9 cellular contexts compared by ENCODE assay signal in the genomic region with DNA sequence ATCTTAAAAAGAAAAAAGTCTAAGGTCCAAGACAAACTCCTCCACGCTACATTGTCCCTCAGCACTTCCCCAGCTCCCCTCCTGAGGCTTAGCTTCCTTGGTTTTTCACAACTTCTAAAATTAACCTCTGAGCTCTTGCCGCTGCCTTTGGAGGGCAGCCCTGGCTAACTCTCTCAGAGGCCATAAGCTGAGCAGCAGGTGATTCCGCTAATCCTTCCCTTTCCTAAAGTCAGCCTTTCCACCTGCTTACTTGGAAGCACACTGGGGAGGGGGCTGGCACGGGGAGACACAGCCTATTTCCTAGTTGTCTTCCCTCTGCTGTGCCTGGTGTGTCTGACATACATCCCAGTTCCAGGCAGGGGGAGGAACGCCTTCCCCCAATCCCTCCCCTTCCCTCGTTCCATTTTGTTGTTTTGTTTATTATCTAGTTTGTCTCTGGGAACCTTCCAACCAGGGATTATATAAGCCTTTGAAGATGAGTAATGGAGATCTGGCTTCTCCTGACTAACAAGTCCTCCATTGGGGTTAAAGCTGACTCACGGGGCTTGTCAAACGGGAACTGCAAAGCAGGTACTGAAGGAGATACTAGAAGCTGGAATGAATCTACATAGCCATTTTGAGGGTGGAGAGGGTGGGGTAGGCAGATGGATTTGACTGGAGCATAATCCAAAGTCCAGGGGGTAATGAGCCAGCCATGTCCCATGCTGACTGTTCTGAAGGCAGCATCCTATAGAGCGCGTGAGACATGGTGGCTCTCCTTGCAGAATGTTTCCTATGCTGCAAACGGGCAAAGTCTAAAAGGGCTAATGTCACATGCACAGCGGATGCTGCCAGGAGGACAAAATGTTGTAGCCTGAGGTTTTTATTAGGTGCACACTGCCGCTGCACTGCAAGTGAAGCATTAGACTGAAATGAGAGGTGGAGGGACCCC.
DNase-seq lines count a peak whose midpoint lies in the region; TF ChIP-seq lines count a peak whose summit lies in the region.
"Had no signal": no experiment of that assay in that cellular context is flagged by ENCODE, and none has a peak within 500 bp of the region (broad histone marks: within the 10 kb centered on the region; RNA-seq: fewer than 3 reads in every experiment).

No MANE protein-coding gene starts in this region.

- intact Hi-C loops in Caco-2 (cut with micrococcal nuclease; ENCODE audit: unreplicated experiment): no loop called here
- intact Hi-C loops in activated T-helper 2 cell treated with anti-CD3 and anti-CD28 coated beads, Interferon-gamma antibody, Interleukin-2, Interleukin-4, amounts not matched to agents 10 μg/mL and 5 μg/mL and 100 μg/mL, durations not matched to agents 14 hours and 24 hours and 36 hours (cut with micrococcal nuclease): no loop called here
- intact Hi-C loops in OCI-LY7 (cut with micrococcal nuclease; ENCODE audit: unreplicated experiment): no loop called here

- H3K9me3 ChIP-seq in Caco-2 (no peaks in the 10 kb centered on the region), Loucy (ENCODE audit: insufficient read depth, low read depth, low read length) (no peaks in the 10 kb centered on the region), OCI-LY7 (ENCODE audit: low read length) (no peaks in the 10 kb centered on the region)

- no peaks in the 10 kb centered on the region for H3K9me3 Mint-ChIP-seq in Caco-2 (ENCODE audit: unreplicated experiment)
- H3K9me3 Mint-ChIP-seq in neural crest cell: no peaks in the 10 kb centered on the region
- H3K9me3 Mint-ChIP-seq in activated T-helper 2 cell treated with anti-CD3 and anti-CD28 coated beads, Interferon-gamma antibody, Interleukin-2, Interleukin-4, amounts not matched to agents 10 μg/mL and 5 μg/mL and 100 μg/mL, durations not matched to agents 14 hours and 24 hours and 36 hours: no peaks in the 10 kb centered on the region

- H4K20me1 ChIP-seq in Loucy (ENCODE audit: insufficient read depth, low read length, poor library complexity, severe bottlenecking) (peaks cover 14% of the 10 kb centered on the region), OCI-LY7 (ENCODE audit: insufficient read depth, low read length) (no peaks in the 10 kb centered on the region)

- H3K4me1 ChIP-seq in Caco-2 (0 out of 2 replicates have a peak, but pooled peaks cover 8% of the 10 kb centered on the region), Loucy (ENCODE audit: insufficient read depth, low read length, poor library complexity, severe bottlenecking) (peaks cover 5% of the 10 kb centered on the region), OCI-LY7 (ENCODE audit: insufficient read depth, low read length, poor library complexity, severe bottlenecking) (no peaks in the 10 kb centered on the region)

- H3K4me1 Mint-ChIP-seq in Caco-2 (ENCODE audit: low read depth, unreplicated experiment) (peaks cover 13% of the 10 kb centered on the region), neural crest cell (peaks cover 21% of the 10 kb centered on the region)
- no peaks in the 10 kb centered on the region for H3K4me1 Mint-ChIP-seq in activated T-helper 2 cell treated with anti-CD3 and anti-CD28 coated beads, Interferon-gamma antibody, Interleukin-2, Interleukin-4, amounts not matched to agents 10 μg/mL and 5 μg/mL and 100 μg/mL, durations not matched to agents 14 hours and 24 hours and 36 hours (ENCODE audit: low read depth)

- POLR2A ChIA-PET in Caco-2 (lab: Charles Lee) (no interaction called here), OCI-LY7 (lab: Charles Lee) (interaction anchor here (1.0 kb wide), 1 partner anchor 21 kb away, joined by 3 read pairs; no protein-coding TSS in a partner anchor)

- DNase-seq in Caco-2 (peak; percentile 11 to 38), dedifferentiated amniotic fluid mesenchymal stem cell (ENCODE audit: extremely low spot score) (peak; percentile 23), neural crest cell (ENCODE audit: low read depth, low spot score) (no peak), GM13976 (ENCODE audit: low spot score) (no peak), OCI-LY7 (ENCODE audit: low spot score) (no peak), DMS79 (lab: John Stamatoyannopoulos, UW) (no peak)
- no peak for DNase-seq in activated T-helper 2 cell treated with anti-CD3 and anti-CD28 coated beads, Interferon-gamma antibody, Interleukin-2, Interleukin-4, amounts not matched to agents 10 μg/mL and 5 μg/mL and 100 μg/mL, durations not matched to agents 14 hours and 24 hours and 36 hours (ENCODE audit: low spot score)
- DNase-seq: MM.1S had no signal

- no peak overlapping the region for H3K9ac ChIP-seq in Loucy (ENCODE audit: low read depth, low read length, poor library complexity, severe bottlenecking)

- BruUV-seq in Caco-2 (replicated peaks; lab: Mats Ljungman, UMichigan): no TSS peak
- BruUV-seq in OCI-LY7 (replicated peaks; lab: Mats Ljungman, UMichigan): no TSS peak

- H3K4me3 ChIP-seq in Caco-2 (ENCODE audit: low read depth, low read length) (no peak overlapping the region), Loucy (ENCODE audit: low read length, poor library complexity, severe bottlenecking) (no peak overlapping the region), OCI-LY7 (ENCODE audit: low read depth, low read length, poor library complexity, severe bottlenecking) (no peak overlapping the region)

- peaks cover 10% of the 10 kb centered on the region; the same call in 1 of the 2 replicates for H3K79me2 ChIP-seq in Loucy (ENCODE audit: insufficient read depth, low read length)
- H3K79me2 ChIP-seq in OCI-LY7 (ENCODE audit: insufficient read depth, low read depth, low read length): no peaks in the 10 kb centered on the region

- peaks cover 1% of the 10 kb centered on the region; the same call in 1 of the 2 replicates for H3K36me3 ChIP-seq in Caco-2 (ENCODE audit: control insufficient read depth, insufficient read depth, low read length)
- peaks cover 58% of the 10 kb centered on the region; the same call in 1 of the 2 replicates for H3K36me3 ChIP-seq in Loucy (ENCODE audit: insufficient read depth, low read length)
- H3K36me3 ChIP-seq in OCI-LY7 (ENCODE audit: insufficient read depth, low read length): peaks cover 36% of the 10 kb centered on the region

- H3K27me3 ChIP-seq in Caco-2 (replicated peaks; ENCODE audit: control insufficient read depth, insufficient read depth, low read length) (no peaks in the 10 kb centered on the region), Loucy (ENCODE audit: insufficient read depth, low read length, poor library complexity, severe bottlenecking) (no peaks in the 10 kb centered on the region)

- H3K4me3 Mint-ChIP-seq in Caco-2 (ENCODE audit: unreplicated experiment) (no peak overlapping the region), neural crest cell (no peak overlapping the region)
- no peak overlapping the region for H3K4me3 Mint-ChIP-seq in activated T-helper 2 cell treated with anti-CD3 and anti-CD28 coated beads, Interferon-gamma antibody, Interleukin-2, Interleukin-4, amounts not matched to agents 10 μg/mL and 5 μg/mL and 100 μg/mL, durations not matched to agents 14 hours and 24 hours and 36 hours (ENCODE audit: low read depth)

- no peaks in the 10 kb centered on the region for H3K9me2 ChIP-seq in Loucy (replicated peaks; ENCODE audit: low read depth, low read length)
- H3K9me2 ChIP-seq in OCI-LY7 (ENCODE audit: insufficient read depth, low read length): no peaks in the 10 kb centered on the region

- TF ChIP-seq CTCF in Caco-2 (IDR thresholded peaks at IDR 0.05; ENCODE audit: insufficient read depth in 1 of 2, low read depth in 1 of 2, low read length in 1 of 2, severe bottlenecking in 1 of 2, unreplicated experiment in 1 of 2) (no peak), Loucy (conservative IDR thresholded peaks at IDR 0.05; ENCODE audit: low read length) (no peak), neural crest cell (conservative IDR thresholded peaks at IDR 0.05) (no peak), GM13976 (IDR thresholded peaks at IDR 0.05; ENCODE audit: borderline replicate concordance, control extremely low read depth, extremely low read depth, insufficient read depth, missing control alignments) (no peak), OCI-LY7 (conservative IDR thresholded peaks at IDR 0.05; ENCODE audit: low read length) (no peak)

- H3K27me3 Mint-ChIP-seq in Caco-2 (ENCODE audit: insufficient read depth, unreplicated experiment): no peaks in the 10 kb centered on the region
- no peaks in the 10 kb centered on the region for H3K27me3 Mint-ChIP-seq in neural crest cell (ENCODE audit: low read depth)
- no peaks in the 10 kb centered on the region for H3K27me3 Mint-ChIP-seq in activated T-helper 2 cell treated with anti-CD3 and anti-CD28 coated beads, Interferon-gamma antibody, Interleukin-2, Interleukin-4, amounts not matched to agents 10 μg/mL and 5 μg/mL and 100 μg/mL, durations not matched to agents 14 hours and 24 hours and 36 hours (ENCODE audit: low read depth)

- CTCF ChIA-PET in Caco-2 (lab: Charles Lee) (no interaction called here), OCI-LY7 (lab: Charles Lee; ENCODE audit: unreplicated experiment) (no interaction called here)

- H2AFZ ChIP-seq in Loucy (ENCODE audit: low read length): no peak overlapping the region
- H2AFZ ChIP-seq in OCI-LY7 (ENCODE audit: low read length): no peak overlapping the region

- H3K36me3 Mint-ChIP-seq in Caco-2 (ENCODE audit: insufficient read depth, unreplicated experiment) (peaks cover 6% of the 10 kb centered on the region), neural crest cell (ENCODE audit: low read depth) (peaks cover 7% of the 10 kb centered on the region)
- H3K36me3 Mint-ChIP-seq in activated T-helper 2 cell treated with anti-CD3 and anti-CD28 coated beads, Interferon-gamma antibody, Interleukin-2, Interleukin-4, amounts not matched to agents 10 μg/mL and 5 μg/mL and 100 μg/mL, durations not matched to agents 14 hours and 24 hours and 36 hours (ENCODE audit: low read depth): peaks cover 23% of the 10 kb centered on the region

- in situ Hi-C loops in GM13976 (cut with MboI; ENCODE audit: low sequenced_read_pairs, unreplicated experiment): loop anchor here (10.0 kb wide), 1 partner anchor 229 kb away; a partner anchor contains a TSS

- H3K4me2 ChIP-seq in Loucy (ENCODE audit: low read depth, low read length, poor library complexity, severe bottlenecking) (peak overlapping the region; percentile 19), OCI-LY7 (ENCODE audit: low read length) (no peak overlapping the region)

- no peaks in the 10 kb centered on the region for H3F3A ChIP-seq in Loucy (ENCODE audit: low read depth)

- H3K27ac Mint-ChIP-seq in Caco-2 (ENCODE audit: unreplicated experiment): peak overlapping the region; percentile 45
- peak overlapping the region; percentile 9 for H3K27ac Mint-ChIP-seq in neural crest cell (ENCODE audit: unreplicated experiment)
- no peak overlapping the region for H3K27ac Mint-ChIP-seq in activated T-helper 2 cell treated with anti-CD3 and anti-CD28 coated beads, Interferon-gamma antibody, Interleukin-2, Interleukin-4, amounts not matched to agents 10 μg/mL and 5 μg/mL and 100 μg/mL, durations not matched to agents 14 hours and 24 hours and 36 hours

- no peak overlapping the region for H3K27ac ChIP-seq in OCI-LY7 (ENCODE audit: low read depth, low read length, poor library complexity, severe bottlenecking)

Comparison
In these comparisons a context has a peak if more than half of its experiments do, and no peak if none do; other contexts are left out.
1. DNase-seq: peak in Caco-2 (2 of 2) and dedifferentiated amniotic fluid mesenchymal stem cell (single experiment); none in neural crest cell (single experiment), activated T-helper 2 cell treated with anti-CD3 and anti-CD28 coated beads, Interferon-gamma antibody, Interleukin-2, Interleukin-4, amounts not matched to agents 10 μg/mL and 5 μg/mL and 100 μg/mL, durations not matched to agents 14 hours and 24 hours and 36 hours (single experiment), GM13976 (single experiment), OCI-LY7 (single experiment) and DMS79 (single experiment).